9 cellular contexts compared by ENCODE assay signal in the genomic region with DNA sequence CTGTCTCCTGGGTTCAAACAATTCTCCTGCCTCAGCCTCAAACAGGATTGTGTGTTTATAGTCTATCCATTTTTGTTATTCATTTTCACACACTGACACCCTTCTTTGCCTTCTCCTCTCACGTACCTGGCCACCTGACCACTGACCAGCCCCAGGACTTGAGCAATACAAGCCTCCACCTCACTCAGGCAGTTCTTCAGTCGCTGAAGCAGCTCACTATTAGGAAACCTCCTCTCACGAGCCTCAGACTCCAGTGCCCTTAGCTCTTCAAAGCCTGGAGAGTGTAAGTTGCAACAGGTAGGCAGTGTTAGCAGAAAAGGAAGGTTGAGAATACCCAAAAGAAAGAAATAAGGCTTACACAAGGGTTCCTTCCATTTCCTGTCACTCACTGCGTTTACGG. TPM values are rescaled to one million over a fixed set of nuclear protein-coding genes. Genes with fewer than 3 reads are reported as not detected.
"Had no signal": no experiment of that assay in that cellular context is flagged by ENCODE, and none has a peak within 500 bp of the region (broad histone marks: within the 10 kb centered on the region; RNA-seq: fewer than 3 reads in every experiment).

No MANE protein-coding gene starts in this region.

- H3K4me3 ChIP-seq: GM23248, HAP-1 had no signal

- H3K36me3 ChIP-seq: HAP-1 had no signal

- ATAC-seq: HCT116, HepG2 had no signal

- H3K27me3 Mint-ChIP-seq: IgD-negative memory B cell had no signal

- H3K9me3 ChIP-seq: HAP-1 had no signal

- H3K4me1 Mint-ChIP-seq: IgD-negative memory B cell had no signal

- DNase-seq: GM23248, GOT3, H7, HFFc6 had no signal

- H3K9me3 Mint-ChIP-seq: HFFc6, IgD-negative memory B cell had no signal

- H3K4me1 ChIP-seq: HAP-1 had no signal

- H3K27ac Mint-ChIP-seq: HFFc6, IgD-negative memory B cell had no signal

- H3K4me3 Mint-ChIP-seq: HFFc6, IgD-negative memory B cell had no signal

- H3K36me3 Mint-ChIP-seq: IgD-negative memory B cell had no signal

- H3K27ac ChIP-seq: GM23248, HL-60 had no signal

RNA-seq across cellular contexts. Expression of a gene that starts 29.3 kb away (rescaled TPM):
- total RNA-seq: H7 had no signal
